ENCODE assay signal across 21 cellular contexts in genomic region chr2:10257036-10257435, GRCh38.
"Had no signal": no experiment of that assay in that cellular context is flagged by ENCODE, and none has a peak within 500 bp of the region (broad histone marks: within the 10 kb centered on the region; RNA-seq: fewer than 3 reads in every experiment).

No MANE protein-coding gene starts in this region.

- H3K9me3 ChIP-seq: pancreas, tibial artery had no signal

- H3K79me2 ChIP-seq: hepatocyte had no signal

- FAIRE-seq: colon, pancreas had no signal

- H3K27ac Mint-ChIP-seq: activated B cell treated with CpG ODN at 0.5 μM for 24 hours; activated CD4-positive, alpha-beta T cell treated with anti-CD3 and anti-CD28 coated beads for 36 hours; activated naive CD8-positive, alpha-beta T cell treated with anti-CD3 and anti-CD28 coated beads, Interleukin-2, amount 50 U/mL, for 24 hours; activated T-cell treated with anti-CD3 and anti-CD28 coated beads, Interleukin-2, amount 50 U/mL, for 24 hours; activated T-helper 17 cell treated with anti-CD3 and anti-CD28 coated beads, Interleukin-2, amount 50 U/mL, for 72 hours; memory B cell; stimulated activated naive CD8-positive, alpha-beta T cell treated with anti-CD3 and anti-CD28 coated beads, Interleukin-15, amount 100 ng/mL, for 72 hours had no signal

- H3K4me3 Mint-ChIP-seq: activated B cell treated with CpG ODN at 0.5 μM for 24 hours; activated CD4-positive, alpha-beta T cell treated with anti-CD3 and anti-CD28 coated beads for 36 hours; activated naive CD8-positive, alpha-beta T cell treated with anti-CD3 and anti-CD28 coated beads, Interleukin-2, amount 50 U/mL, for 24 hours; activated T-cell treated with anti-CD3 and anti-CD28 coated beads, Interleukin-2, amount 50 U/mL, for 24 hours; activated T-helper 17 cell treated with anti-CD3 and anti-CD28 coated beads, Interleukin-2, amount 50 U/mL, for 72 hours; brain; memory B cell; stimulated activated naive CD8-positive, alpha-beta T cell treated with anti-CD3 and anti-CD28 coated beads, Interleukin-15, amount 100 ng/mL, for 72 hours had no signal

- H3K4me3 ChIP-seq: hepatocyte, pancreas, tibial artery had no signal

- H3K4me2 ChIP-seq: hepatocyte had no signal

- H3K27me3 ChIP-seq: hepatocyte, pancreas had no signal

- H2AFZ ChIP-seq: hepatocyte had no signal

- DNase-seq: activated B cell treated with CpG ODN at 0.5 μM for 24 hours; activated CD4-positive, alpha-beta T cell treated with anti-CD3 and anti-CD28 coated beads for 36 hours; activated CD4-positive, alpha-beta T cell treated with anti-CD3 and anti-CD28 coated beads, Interleukin-2, amount 50 U/mL, for 4 hours; activated CD8-positive, alpha-beta memory T cell treated with anti-CD3 and anti-CD28 coated beads for 24 hours; activated naive CD4-positive, alpha-beta T cell treated with Interleukin-2 at 50 U/mL for 16 hours; activated naive CD8-positive, alpha-beta T cell treated with anti-CD3 and anti-CD28 coated beads, Interleukin-2, amount 50 U/mL, for 24 hours; activated T-cell treated with anti-CD3 and anti-CD28 coated beads, Interleukin-2, amount 50 U/mL, for 24 hours; caudate nucleus; effector memory CD4-positive, alpha-beta T cell; foreskin keratinocyte; right cardiac atrium; stimulated activated CD4-positive, alpha-beta T cell treated with anti-CD3 and anti-CD28 coated beads, Interleukin-1b, Interleukin-23, amount 100 ng/mL, for 48 hours; stimulated activated naive CD8-positive, alpha-beta T cell treated with anti-CD3 and anti-CD28 coated beads, Interleukin-15, amount 100 ng/mL, for 72 hours; T-helper 9 cell had no signal

- H3K27ac ChIP-seq: foreskin keratinocyte, hepatocyte, pancreas, tibial artery had no signal

- H3K36me3 Mint-ChIP-seq: brain, memory B cell had no signal

- H3K4me1 Mint-ChIP-seq: activated B cell treated with CpG ODN at 0.5 μM for 24 hours; activated CD4-positive, alpha-beta T cell treated with anti-CD3 and anti-CD28 coated beads for 36 hours; activated naive CD8-positive, alpha-beta T cell treated with anti-CD3 and anti-CD28 coated beads, Interleukin-2, amount 50 U/mL, for 24 hours; activated T-helper 17 cell treated with anti-CD3 and anti-CD28 coated beads, Interleukin-2, amount 50 U/mL, for 72 hours; stimulated activated naive CD8-positive, alpha-beta T cell treated with anti-CD3 and anti-CD28 coated beads, Interleukin-15, amount 100 ng/mL, for 72 hours had no signal

- H3K9me3 Mint-ChIP-seq: activated B cell treated with CpG ODN at 0.5 μM for 24 hours; activated naive CD8-positive, alpha-beta T cell treated with anti-CD3 and anti-CD28 coated beads, Interleukin-2, amount 50 U/mL, for 24 hours; activated T-cell treated with anti-CD3 and anti-CD28 coated beads, Interleukin-2, amount 50 U/mL, for 24 hours; activated T-helper 17 cell treated with anti-CD3 and anti-CD28 coated beads, Interleukin-2, amount 50 U/mL, for 72 hours; memory B cell had no signal

- H3K27me3 Mint-ChIP-seq: activated CD4-positive, alpha-beta T cell treated with anti-CD3 and anti-CD28 coated beads for 36 hours; activated naive CD8-positive, alpha-beta T cell treated with anti-CD3 and anti-CD28 coated beads, Interleukin-2, amount 50 U/mL, for 24 hours; activated T-cell treated with anti-CD3 and anti-CD28 coated beads, Interleukin-2, amount 50 U/mL, for 24 hours had no signal

- ATAC-seq: activated CD4-positive, alpha-beta T cell treated with anti-CD3 and anti-CD28 coated beads for 36 hours; activated naive CD8-positive, alpha-beta T cell treated with anti-CD3 and anti-CD28 coated beads, Interleukin-2, amount 50 U/mL, for 24 hours; activated T-helper 17 cell treated with anti-CD3 and anti-CD28 coated beads, Interleukin-2, amount 50 U/mL, for 72 hours; foreskin keratinocyte; pancreas; right cardiac atrium; stimulated activated naive CD8-positive, alpha-beta T cell treated with anti-CD3 and anti-CD28 coated beads, Interleukin-15, amount 100 ng/mL, for 72 hours had no signal

- H3K36me3 ChIP-seq: pancreas, tibial artery had no signal

- H3K4me1 ChIP-seq: foreskin keratinocyte, pancreas, tibial artery had no signal
